ENCODE assay signal across 18 cellular contexts in genomic region chr2:19843992-19844515, GRCh38. TPM values are rescaled to one million over a fixed set of nuclear protein-coding genes. Genes with fewer than 3 reads are reported as not detected.
DNase-seq lines count a peak whose midpoint lies in the region; ATAC-seq, FAIRE-seq and TF ChIP-seq lines count a peak whose summit lies in the region.
"Had no signal": no experiment of that assay in that cellular context is flagged by ENCODE, and none has a peak within 500 bp of the region (broad histone marks: within the 10 kb centered on the region; RNA-seq: fewer than 3 reads in every experiment).

No MANE protein-coding gene starts in this region.

- no peak overlapping the region for H3K4ac ChIP-seq in H1 (replicated peaks; ENCODE audit: insufficient read length, low read depth, low read length)

- no peak overlapping the region for H3K27ac Mint-ChIP-seq in activated CD8-positive, alpha-beta memory T cell treated with anti-CD3 and anti-CD28 coated beads, Interleukin-2, amount 10 ng/mL, durations not matched to agents 7 days and 5 days
- H3K27ac Mint-ChIP-seq: CD4-positive, alpha-beta T cell; H9 had no signal

- H3K27ac ChIP-seq in H1 (ENCODE audit: low read depth, low read length) (no peak overlapping the region), lung (ENCODE audit: low read depth in 1 of 2, low read length in 1 of 2) (no peak overlapping the region), thyroid gland (no peak overlapping the region)
- H3K27ac ChIP-seq: 22Rv1, A549, C4-2B had no signal

- H3K27me3 Mint-ChIP-seq in activated CD8-positive, alpha-beta memory T cell treated with anti-CD3 and anti-CD28 coated beads, Interleukin-2, amount 10 ng/mL, durations not matched to agents 7 days and 5 days = peaks cover 22% of the 10 kb centered on the region

- H3K18ac ChIP-seq in H1 (ENCODE audit: extremely low read depth, low read length) = no peak overlapping the region

- no peak overlapping the region for H3K9ac ChIP-seq in H1 (replicated peaks in 1 of 4; ENCODE audit: extremely low read depth in 1 of 4, low read depth in 3 of 4, low read length in 3 of 4)

- no peak overlapping the region for H2AFZ ChIP-seq in H1 (ENCODE audit: low read length)

- H3K36me3 ChIP-seq in H1 (ENCODE audit: control insufficient read depth in 2 of 4, insufficient read depth in 4 of 4, low read length in 3 of 4) = no peaks in the 10 kb centered on the region; a peak in 1 of 8 replicates
- no peaks in the 10 kb centered on the region for H3K36me3 ChIP-seq in lung (ENCODE audit: control insufficient read depth in 2 of 2, insufficient read depth in 2 of 2, low read length in 2 of 2)
- H3K36me3 ChIP-seq in thyroid gland = no peaks in the 10 kb centered on the region

- H4K91ac ChIP-seq in H1 (replicated peaks; ENCODE audit: insufficient read length, low read length) = no peak overlapping the region

- no peak overlapping the region for H2BK12ac ChIP-seq in H1 (ENCODE audit: low read depth, low read length)

- H3K23ac ChIP-seq in H1 (ENCODE audit: insufficient read length) = no peak overlapping the region

- intact Hi-C loops in thyroid gland (cut with DNase I) = no loop called here

- DNase-seq in activated CD8-positive, alpha-beta memory T cell treated with anti-CD3 and anti-CD28 coated beads, Interleukin-2, amount 10 ng/mL, durations not matched to agents 7 days and 5 days = peak; percentile 8
- DNase-seq in activated CD8-positive, alpha-beta memory T cell treated with anti-CD3 and anti-CD28 coated beads for 24 hours = no peak
- DNase-seq in H1 (ENCODE audit: low read depth in 1 of 2, low spot score in 2 of 2) = peak in 1 of 2 experiments; percentile 13
- peak; percentile 21 for DNase-seq in lung (ENCODE audit: low spot score)
- no peak for DNase-seq in thyroid gland
- DNase-seq: AML-193; Caco-2; CD4-positive, alpha-beta T cell; GOT3; H9 had no signal

- H3K4me1 ChIP-seq in H1 (replicated peaks in 1 of 4; ENCODE audit: control insufficient read depth in 3 of 4, insufficient read depth in 4 of 4, low read length in 3 of 4) = no peaks in the 10 kb centered on the region
- H3K4me1 ChIP-seq in lung (ENCODE audit: control insufficient read depth in 2 of 2, insufficient read depth in 2 of 2, low read length in 2 of 2) = no peaks in the 10 kb centered on the region
- no peaks in the 10 kb centered on the region for H3K4me1 ChIP-seq in thyroid gland
- H3K4me1 ChIP-seq: A549, Caco-2 had no signal

- no peak overlapping the region for H2BK5ac ChIP-seq in H1 (ENCODE audit: low read depth, low read length)

- WGBS in H1 (ENCODE audit: extremely low coverage in 1 of 2, insufficient coverage in 1 of 2, insufficient read length in 1 of 2, insufficient replicate concordance in 2 of 2, low coverage in 1 of 2, low lambda C conversion rate in 2 of 2, missing lambda C conversion rate in 1 of 2), 2 experiments = 91% methylated on average over 2 of the region's 2 CpGs; no CpG with 5 or more reads in 1 of the 2 experiments
- WGBS in lung, 2 donors = 88 to 97% methylated on average over 2 of the region's 2 CpGs
- 80 to 97% methylated on average over 2 of the region's 2 CpGs for WGBS in thyroid gland, 2 donors

- ATAC-seq in activated CD8-positive, alpha-beta memory T cell treated with anti-CD3 and anti-CD28 coated beads, Interleukin-2, amount 10 ng/mL, durations not matched to agents 7 days and 5 days = no peak
- ATAC-seq in lung (ENCODE audit: insufficient read depth, low FRiP score) = no peak
- no peak for ATAC-seq in HG03442 (IDR thresholded peaks at IDR 0.05; ENCODE audit: unreplicated experiment)
- no peak for ATAC-seq in GM18868 (IDR thresholded peaks at IDR 0.05; ENCODE audit: unreplicated experiment)
- ATAC-seq: A549 had no signal

- H2BK20ac ChIP-seq in H1 (ENCODE audit: low read length) = no peak overlapping the region

- H3K4me2 ChIP-seq in H1 (ENCODE audit: insufficient read depth in 1 of 2, low read depth in 2 of 2, low read length in 2 of 2) = no peak overlapping the region
- H3K4me2 ChIP-seq: A549 had no signal

- H3K56ac ChIP-seq in H1 (replicated peaks; ENCODE audit: insufficient read length, low read depth, low read length) = no peak overlapping the region

- H3K4me1 Mint-ChIP-seq in activated CD8-positive, alpha-beta memory T cell treated with anti-CD3 and anti-CD28 coated beads, Interleukin-2, amount 10 ng/mL, durations not matched to agents 7 days and 5 days = peaks cover 8% of the 10 kb centered on the region
- H3K4me1 Mint-ChIP-seq: H9 had no signal

- no peak overlapping the region for H2BK15ac ChIP-seq in H1 (ENCODE audit: low read length)

- H3K9me3 ChIP-seq in H1 (ENCODE audit: insufficient read depth in 2 of 2, low read depth in 1 of 2, low read length in 1 of 2) (no peaks in the 10 kb centered on the region), lung (ENCODE audit: control insufficient read depth in 2 of 2, insufficient read depth in 1 of 2, low read length in 1 of 2) (no peaks in the 10 kb centered on the region), thyroid gland (no peaks in the 10 kb centered on the region)
- H3K9me3 ChIP-seq: A549, Caco-2 had no signal

- H4K5ac ChIP-seq in H1 (ENCODE audit: insufficient read length, low read depth, low read length) = no peak overlapping the region

- no peak for TF ChIP-seq EP300 in H1 (IDR thresholded peaks at IDR 0.05; ENCODE audit: borderline replicate concordance in 1 of 2, low read depth in 2 of 2, low read length in 2 of 2)

- H3K4me3 Mint-ChIP-seq in activated CD8-positive, alpha-beta memory T cell treated with anti-CD3 and anti-CD28 coated beads, Interleukin-2, amount 10 ng/mL, durations not matched to agents 7 days and 5 days = no peak overlapping the region
- H3K4me3 Mint-ChIP-seq: CD4-positive, alpha-beta T cell; H9 had no signal

- H4K8ac ChIP-seq in H1 (ENCODE audit: extremely low read depth, insufficient read depth, low read length) = no peak overlapping the region

- 0 out of 2 replicates have a peak overlapping the region, but pooled peaks have one; percentile 9 for H2AK5ac ChIP-seq in H1 (ENCODE audit: low read depth, low read length)

- H3K23me2 ChIP-seq in H1 (ENCODE audit: low read depth, low read length) = no peaks in the 10 kb centered on the region

- POLR2A ChIA-PET in H1 (lab: Charles Lee; ENCODE audit: partially characterized antibody) = no interaction called here

- TF ChIP-seq RAD21 in H1 (IDR thresholded peaks at IDR 0.05 in 1 of 2, conservative IDR thresholded peaks at IDR 0.05 in 1 of 2; ENCODE audit: low read depth in 2 of 2, low read length in 2 of 2) = no peak

- no peak for FAIRE-seq in H1 (lab: Jason Lieb, UNC)
- FAIRE-seq: A549, D721Med, G401.6, GM12892 had no signal

- no peak overlapping the region for H2BK120ac ChIP-seq in H1 (replicated peaks; ENCODE audit: low read depth, low read length)

- H3K79me1 ChIP-seq in H1 (ENCODE audit: low read depth, low read length) = no peaks in the 10 kb centered on the region

- CTCF ChIA-PET in activated CD8-positive, alpha-beta memory T cell treated with anti-CD3 and anti-CD28 coated beads, Interleukin-2, amount 10 ng/mL, durations not matched to agents 7 days and 5 days (lab: Charles Lee) = interaction anchor here (2.5 kb wide), 1 partner anchor 19 kb away, joined by 6 read pairs; no protein-coding TSS in a partner anchor
- CTCF ChIA-PET in H1 (lab: Charles Lee; ENCODE audit: partially characterized antibody) = interaction anchor here (1.2 to 1.5 kb wide), 3 partner anchors 17 to 100 kb away, joined by 3 read pairs; no protein-coding TSS in a partner anchor

- H3K4me3 ChIP-seq in H1 (ENCODE audit: extremely low read depth in 1 of 4, insufficient read depth in 2 of 4, low read depth in 3 of 4, low read length in 4 of 4) (no peak overlapping the region), lung (no peak overlapping the region), thyroid gland (replicated peaks in 1 of 3) (no peak overlapping the region)
- H3K4me3 ChIP-seq: A549 had no signal

- H3K36me3 Mint-ChIP-seq in activated CD8-positive, alpha-beta memory T cell treated with anti-CD3 and anti-CD28 coated beads, Interleukin-2, amount 10 ng/mL, durations not matched to agents 7 days and 5 days = no peaks in the 10 kb centered on the region

- H3K9me3 Mint-ChIP-seq in activated CD8-positive, alpha-beta memory T cell treated with anti-CD3 and anti-CD28 coated beads, Interleukin-2, amount 10 ng/mL, durations not matched to agents 7 days and 5 days (ENCODE audit: low read depth) = no peaks in the 10 kb centered on the region
- H3K9me3 Mint-ChIP-seq: CD4-positive, alpha-beta T cell had no signal

- H3K27me3 ChIP-seq in H1 (replicated peaks in 1 of 4; ENCODE audit: control insufficient read depth in 3 of 4, extremely low read depth in 1 of 4, insufficient read depth in 3 of 4, low read length in 3 of 4) = no peaks in the 10 kb centered on the region
- H3K27me3 ChIP-seq in lung (ENCODE audit: control insufficient read depth, insufficient read depth) = no peaks in the 10 kb centered on the region
- H3K27me3 ChIP-seq in thyroid gland = no peaks in the 10 kb centered on the region

- H3K14ac ChIP-seq in H1 (ENCODE audit: insufficient read length) = no peak overlapping the region

- TF ChIP-seq CTCF in H1 (IDR thresholded peaks at IDR 0.05; ENCODE audit: control extremely low read depth in 1 of 3, insufficient read depth in 1 of 3, low read depth in 1 of 3, low read length in 3 of 3) = no peak
- no peak for TF ChIP-seq CTCF in lung (IDR thresholded peaks at IDR 0.05; ENCODE audit: control extremely low read depth, extremely low read depth)
- TF ChIP-seq CTCF in thyroid gland (IDR thresholded peaks at IDR 0.05) = no peak

- H4K20me1 ChIP-seq in H1 (replicated peaks in 1 of 2; ENCODE audit: control insufficient read depth in 1 of 2, insufficient read depth in 2 of 2, low read length in 2 of 2) = no peaks in the 10 kb centered on the region

- TF ChIP-seq POLR2A in H1 (IDR thresholded peaks at IDR 0.05; ENCODE audit: control extremely low read depth in 1 of 2, low read depth in 2 of 2, low read length in 2 of 2) (no peak), thyroid gland (IDR thresholded peaks at IDR 0.05) (no peak)

- H3K79me2 ChIP-seq in H1 (ENCODE audit: control insufficient read depth in 1 of 2, insufficient read depth in 2 of 2, low read length in 2 of 2) = no peaks in the 10 kb centered on the region

TF ChIP-seq in H1, 55 proteins besides CTCF, POLR2A, EP300 and RAD21 (continues in another document):
- TF ChIP-seq TEAD4 (IDR thresholded peaks at IDR 0.05; ENCODE audit: low read depth, low read length) = no peak

RNA-seq across cellular contexts. Expression of gene TTC32, which starts 57.7 kb away (rescaled TPM):
- 10 to 100 TPM; 24.5 to 37.2 TPM for total RNA-seq in activated CD8-positive, alpha-beta memory T cell treated with anti-CD3 and anti-CD28 coated beads, Interleukin-2, amount 10 ng/mL, durations not matched to agents 7 days and 5 days
- 6.7 and 8.7 TPM in 2 replicates for total RNA-seq in H1 (2021; fragmentation: NEBNext Ultra II Directional; extraction: Animal tissue kit (Norgen Biotek cat#: 25700))
- polyA plus RNA-seq in H1 (2011; rRNA removed) = 5.8 and 6.8 TPM in 2 replicates
- polyA plus RNA-seq in H1 (2011; cell fraction: cytosol; rRNA removed) = 11.5 TPM
- polyA plus RNA-seq in H1 (2011; cell fraction: nucleus; rRNA removed) = 6.4 TPM
- polyA plus RNA-seq in H1 (2012, experiment 1 of 2) = 5.5 to 6.4 TPM (median 5.9 TPM) in 4 replicates
- 3.1 TPM for polyA plus RNA-seq in H1 (2012, experiment 2 of 2)
- polyA plus RNA-seq in H1 (2013, experiment 1 of 2) = 12.4 TPM
- polyA plus RNA-seq in H1 (2013, experiment 2 of 2) = 12.3 TPM
- 2.4 and 3.2 TPM in 2 replicates for polyA minus RNA-seq in H1 (2011; rRNA and poly(A)+ RNA removed)
- polyA minus RNA-seq in H1 (2011; cell fraction: cytosol; rRNA and poly(A)+ RNA removed) = 2.1 TPM
- 17.7 TPM for polyA minus RNA-seq in H1 (2011; cell fraction: nucleus; rRNA and poly(A)+ RNA removed)
- 10 to 100 TPM; 13.4 to 19.0 TPM for total RNA-seq in lung
- 10 to 100 TPM; 11.5 to 47.3 TPM for polyA plus RNA-seq in lung
- total RNA-seq in thyroid gland = 10 to 100 TPM; 12.4 to 28.8 (median 13.7) TPM

Comparison
In these comparisons a context has a peak if more than half of its experiments do, and no peak if none do; other contexts are left out.
1. DNase-seq: peak in activated CD8-positive, alpha-beta memory T cell treated with anti-CD3 and anti-CD28 coated beads, Interleukin-2, amount 10 ng/mL, durations not matched to agents 7 days and 5 days (single experiment) and lung (single experiment); none in activated CD8-positive, alpha-beta memory T cell treated with anti-CD3 and anti-CD28 coated beads for 24 hours (single experiment) and thyroid gland (0 of 2).